26 cellular contexts compared by ENCODE assay signal in the genomic region with DNA sequence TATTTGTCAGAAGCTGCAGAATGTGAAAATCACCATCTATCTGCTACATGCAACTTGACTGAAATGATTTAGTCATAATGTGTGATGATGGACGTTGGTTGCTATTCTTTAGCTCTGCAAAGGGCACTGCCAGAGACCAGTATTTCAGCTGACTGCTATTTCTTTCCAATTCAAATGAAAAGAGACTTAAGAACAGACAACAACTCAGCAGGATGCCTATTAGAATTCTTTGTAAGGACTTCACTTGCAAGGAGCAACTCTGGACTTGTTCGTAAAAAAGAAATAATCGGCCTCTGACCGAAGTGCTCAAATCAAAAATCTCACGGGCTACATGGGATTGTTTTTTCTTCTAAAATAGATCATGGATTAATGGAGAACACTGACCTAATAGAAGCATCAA.
DNase-seq lines count a peak whose midpoint lies in the region; ATAC-seq, FAIRE-seq and TF ChIP-seq lines count a peak whose summit lies in the region.
"Had no signal": no experiment of that assay in that cellular context is flagged by ENCODE, and none has a peak within 500 bp of the region (broad histone marks: within the 10 kb centered on the region; RNA-seq: fewer than 3 reads in every experiment).

No MANE protein-coding gene starts in this region.

- H3K27ac ChIP-seq in H1 (ENCODE audit: low read depth, low read length) (no peak overlapping the region), right lobe of liver (no peak overlapping the region)
- H3K27ac ChIP-seq: hepatocyte, left lung, parathyroid adenoma, Peyer's patch had no signal

- POLR2A ChIA-PET in H1 (lab: Charles Lee; ENCODE audit: partially characterized antibody) = interaction anchor here (0.9 to 2.0 kb wide), 7 partner anchors 8 to 149 kb away, joined by 3 to 6 read pairs (median 4); no protein-coding TSS in a partner anchor

- TF ChIP-seq CTCF in H1 (IDR thresholded peaks at IDR 0.05; ENCODE audit: control extremely low read depth in 1 of 3, insufficient read depth in 1 of 3, low read depth in 1 of 3, low read length in 3 of 3) (no peak), right lobe of liver (IDR thresholded peaks at IDR 0.05) (no peak)

- H3K36me3 Mint-ChIP-seq in effector memory CD8-positive, alpha-beta T cell (ENCODE audit: insufficient read depth) = no peaks in the 10 kb centered on the region
- H3K36me3 Mint-ChIP-seq: activated naive CD8-positive, alpha-beta T cell treated with anti-CD3 and anti-CD28 coated beads for 36 hours had no signal

- H3K9me3 Mint-ChIP-seq in effector memory CD8-positive, alpha-beta T cell = peaks cover 5 to 17% of the 10 kb centered on the region in 2 donors
- H3K9me3 Mint-ChIP-seq: activated naive CD8-positive, alpha-beta T cell treated with anti-CD3 and anti-CD28 coated beads for 36 hours; activated T-helper 1 cell treated with anti-CD3 and anti-CD28 coated beads, Interleukin-12 subunit alpha, Interleukin-12 subunit beta, Interleukin-2, Interleukin-4 antibody, amounts not matched to agents 30 ng/mL and 10 ng/mL and 1 ng/mL, durations not matched to agents 14 hours and 24 hours and 36 hours had no signal

- H3K27me3 ChIP-seq in H1 (replicated peaks in 1 of 4; ENCODE audit: control insufficient read depth in 3 of 4, extremely low read depth in 1 of 4, insufficient read depth in 3 of 4, low read length in 3 of 4) (no peaks in the 10 kb centered on the region), skeletal muscle satellite cell (ENCODE audit: control insufficient read depth, insufficient read depth, low read length) (no peaks in the 10 kb centered on the region), right lobe of liver (no peaks in the 10 kb centered on the region)
- H3K27me3 ChIP-seq: left lung, Peyer's patch had no signal

- 0 out of 2 replicates have a peak overlapping the region, but pooled peaks have one; percentile 10 for H2BK20ac ChIP-seq in H1 (ENCODE audit: low read length)

- TF ChIP-seq POLR2A in H1 (IDR thresholded peaks at IDR 0.05; ENCODE audit: control extremely low read depth in 1 of 2, low read depth in 2 of 2, low read length in 2 of 2) (no peak), right lobe of liver (IDR thresholded peaks at IDR 0.05) (no peak)

- no peak overlapping the region for H3K14ac ChIP-seq in H1 (ENCODE audit: insufficient read length)

- no peak overlapping the region for H2BK12ac ChIP-seq in H1 (ENCODE audit: low read depth, low read length)

- H3K4me3 Mint-ChIP-seq in effector memory CD8-positive, alpha-beta T cell = no peak overlapping the region
- H3K4me3 Mint-ChIP-seq: activated naive CD8-positive, alpha-beta T cell treated with anti-CD3 and anti-CD28 coated beads for 36 hours; activated T-helper 1 cell treated with anti-CD3 and anti-CD28 coated beads, Interleukin-12 subunit alpha, Interleukin-12 subunit beta, Interleukin-2, Interleukin-4 antibody, amounts not matched to agents 30 ng/mL and 10 ng/mL and 1 ng/mL, durations not matched to agents 14 hours and 24 hours and 36 hours had no signal

- peaks cover 0 to 30% of the 10 kb centered on the region in 2 experiments; a peak in 3 of 4 replicates for H3K79me2 ChIP-seq in H1 (ENCODE audit: control insufficient read depth in 1 of 2, insufficient read depth in 2 of 2, low read length in 2 of 2)
- H3K79me2 ChIP-seq: hepatocyte, parathyroid adenoma had no signal

- FAIRE-seq in H1 (lab: Jason Lieb, UNC) = peak; percentile 89
- FAIRE-seq: bronchial epithelial cell, G401.6, GM12878 had no signal

- ATAC-seq in effector memory CD8-positive, alpha-beta T cell (replicated peaks) = no peak
- ATAC-seq in right lobe of liver = no peak
- ATAC-seq: activated CD4-positive, CD25-positive, alpha-beta regulatory T cell treated with anti-CD3 and anti-CD28 coated beads, Interleukin-2, amount 50 U/mL, for 24 hours; GM12878; left lung; SK-N-SH treated with all-trans-retinoic acid at 6 μM for 48 hours had no signal

- no peak overlapping the region for H2AK5ac ChIP-seq in H1 (ENCODE audit: low read depth, low read length)

- no peak overlapping the region for H2BK120ac ChIP-seq in H1 (replicated peaks; ENCODE audit: low read depth, low read length)

- intact Hi-C loops in right lobe of liver (cut with DNase I) = no loop called here

- H3K18ac ChIP-seq in H1 (ENCODE audit: extremely low read depth, low read length) = no peak overlapping the region; the same call in 1 of the 2 replicates

- H3K27me3 Mint-ChIP-seq in effector memory CD8-positive, alpha-beta T cell = no peaks in the 10 kb centered on the region
- H3K27me3 Mint-ChIP-seq: activated naive CD8-positive, alpha-beta T cell treated with anti-CD3 and anti-CD28 coated beads for 36 hours had no signal

- H3K56ac ChIP-seq in H1 (replicated peaks; ENCODE audit: insufficient read length, low read depth, low read length) = no peak overlapping the region

- peak overlapping the region; percentile 34 for H4K5ac ChIP-seq in H1 (ENCODE audit: insufficient read length, low read depth, low read length)

- H3K27ac Mint-ChIP-seq in effector memory CD8-positive, alpha-beta T cell = no peak overlapping the region
- H3K27ac Mint-ChIP-seq: activated naive CD8-positive, alpha-beta T cell treated with anti-CD3 and anti-CD28 coated beads for 36 hours; activated T-helper 1 cell treated with anti-CD3 and anti-CD28 coated beads, Interleukin-12 subunit alpha, Interleukin-12 subunit beta, Interleukin-2, Interleukin-4 antibody, amounts not matched to agents 30 ng/mL and 10 ng/mL and 1 ng/mL, durations not matched to agents 14 hours and 24 hours and 36 hours had no signal

- WGBS in H1 (ENCODE audit: extremely low coverage in 1 of 2, insufficient coverage in 1 of 2, insufficient read length in 1 of 2, insufficient replicate concordance in 2 of 2, low coverage in 1 of 2, low lambda C conversion rate in 2 of 2, missing lambda C conversion rate in 1 of 2), 2 experiments = 1% methylated on average over 5 of the region's 5 CpGs; no CpG with 5 or more reads in 1 of the 2 experiments
- WGBS in right lobe of liver (ENCODE audit: insufficient coverage, low coverage, low lambda C conversion rate, missing lambda C conversion rate) = 60% methylated on average over 5 of the region's 5 CpGs

- H3K4me1 Mint-ChIP-seq in effector memory CD8-positive, alpha-beta T cell (ENCODE audit: low read depth in 2 of 2) = no peaks in the 10 kb centered on the region
- H3K4me1 Mint-ChIP-seq: activated naive CD8-positive, alpha-beta T cell treated with anti-CD3 and anti-CD28 coated beads for 36 hours had no signal

- peak; percentile 70 for DNase-seq in NCI-H460 (ENCODE audit: extremely low read depth, low read depth)
- no peak for DNase-seq in H1 (ENCODE audit: low read depth in 1 of 2, low spot score in 2 of 2)
- DNase-seq in iPS-NIHi11 (ENCODE audit: low spot score) = peak; percentile 26
- no peak for DNase-seq in GM19238 (ENCODE audit: insufficient read length, low spot score)
- DNase-seq in effector memory CD8-positive, alpha-beta T cell = no peak
- no peak for DNase-seq in right lobe of liver
- DNase-seq: activated naive CD8-positive, alpha-beta T cell treated with anti-CD3 and anti-CD28 coated beads for 36 hours; Calu3; effector CD4-positive, alpha-beta T cell; left lung; NCI-H1417; NCI-H2171 treated with DMSO at 0.1 percent for 48 hours; NCI-H748 treated with DMSO at 0.1 percent for 48 hours; Peyer's patch; stimulated activated CD8-positive, alpha-beta memory T cell treated with anti-CD3 and anti-CD28 coated beads, Interleukin-4, amount 100 ng/mL, for 48 hours; T-helper 9 cell had no signal

- no peaks in the 10 kb centered on the region for H3K79me1 ChIP-seq in H1 (ENCODE audit: low read depth, low read length)

- no peak overlapping the region for H2AFZ ChIP-seq in H1 (ENCODE audit: low read length)
- H2AFZ ChIP-seq: hepatocyte, parathyroid adenoma had no signal

- no peak overlapping the region for H4K91ac ChIP-seq in H1 (replicated peaks; ENCODE audit: insufficient read length, low read length)

- H3K9me3 ChIP-seq in H1 (ENCODE audit: insufficient read depth in 2 of 2, low read depth in 1 of 2, low read length in 1 of 2) (no peaks in the 10 kb centered on the region), skeletal muscle satellite cell (replicated peaks; ENCODE audit: low read length) (no peaks in the 10 kb centered on the region), right lobe of liver (no peaks in the 10 kb centered on the region)
- H3K9me3 ChIP-seq: left lung, Peyer's patch had no signal

- H4K20me1 ChIP-seq in H1 (replicated peaks in 1 of 2; ENCODE audit: control insufficient read depth in 1 of 2, insufficient read depth in 2 of 2, low read length in 2 of 2) = no peaks in the 10 kb centered on the region

- H3K9ac ChIP-seq in H1 (replicated peaks in 1 of 4; ENCODE audit: extremely low read depth in 1 of 4, low read depth in 3 of 4, low read length in 3 of 4) (no peak overlapping the region), skeletal muscle satellite cell (ENCODE audit: low read depth, low read length) (peak overlapping the region; percentile 12)
- H3K9ac ChIP-seq: parathyroid adenoma had no signal

- H3K4me3 ChIP-seq in H1 (ENCODE audit: extremely low read depth in 1 of 4, insufficient read depth in 2 of 4, low read depth in 3 of 4, low read length in 4 of 4) (peak overlapping the region in 3 of 4 experiments; percentile 3 to 49 (median 26); a peak in 4 of 8 replicates), skeletal muscle satellite cell (ENCODE audit: low read length) (no peak overlapping the region), right lobe of liver (no peak overlapping the region)
- H3K4me3 ChIP-seq: GM12878, hepatocyte, left lung, Peyer's patch, skin epidermis had no signal

- peaks cover 0 to 6% (median 0%) of the 10 kb centered on the region in 4 experiments; a peak in 3 of 8 replicates for H3K36me3 ChIP-seq in H1 (ENCODE audit: control insufficient read depth in 2 of 4, insufficient read depth in 4 of 4, low read length in 3 of 4)
- H3K36me3 ChIP-seq in skeletal muscle satellite cell (ENCODE audit: insufficient read depth, low read length) = no peaks in the 10 kb centered on the region
- no peaks in the 10 kb centered on the region for H3K36me3 ChIP-seq in right lobe of liver
- H3K36me3 ChIP-seq: left lung, Peyer's patch had no signal

- TF ChIP-seq EP300 in H1 (IDR thresholded peaks at IDR 0.05; ENCODE audit: borderline replicate concordance in 1 of 2, low read depth in 2 of 2, low read length in 2 of 2) = no peak; a peak in 1 of 3 replicates

- no peak overlapping the region for H2BK15ac ChIP-seq in H1 (ENCODE audit: low read length)

- no peak for TF ChIP-seq RAD21 in H1 (IDR thresholded peaks at IDR 0.05 in 1 of 2, conservative IDR thresholded peaks at IDR 0.05 in 1 of 2; ENCODE audit: low read depth in 2 of 2, low read length in 2 of 2)

- H3K4me2 ChIP-seq in H1 (ENCODE audit: insufficient read depth in 1 of 2, low read depth in 2 of 2, low read length in 2 of 2) (peak overlapping the region; percentile 61 to 80), skeletal muscle satellite cell (ENCODE audit: low read length) (peak overlapping the region; percentile 37)
- H3K4me2 ChIP-seq: hepatocyte had no signal

- peaks cover 2% of the 10 kb centered on the region; the same call in 1 of the 2 replicates for H3K23me2 ChIP-seq in H1 (ENCODE audit: low read depth, low read length)

- CTCF ChIA-PET in H1 (lab: Charles Lee; ENCODE audit: partially characterized antibody) = interaction anchor here (0.6 to 3.4 kb wide), 6 partner anchors 12 to 197 kb away, joined by 3 to 21 read pairs (median 4); no protein-coding TSS in a partner anchor

- no peak overlapping the region for H4K8ac ChIP-seq in H1 (ENCODE audit: extremely low read depth, insufficient read depth, low read length)

- H3K4me1 ChIP-seq in H1 (replicated peaks in 1 of 4; ENCODE audit: control insufficient read depth in 3 of 4, insufficient read depth in 4 of 4, low read length in 3 of 4) (peaks cover 4 to 23% (median 14%) of the 10 kb centered on the region in 4 experiments; a peak in 6 of 7 replicates), skeletal muscle satellite cell (ENCODE audit: control insufficient read depth, insufficient read depth, low read length) (peaks cover 37% of the 10 kb centered on the region), right lobe of liver (no peaks in the 10 kb centered on the region)
- H3K4me1 ChIP-seq: left lung, parathyroid adenoma, Peyer's patch had no signal

- no peak overlapping the region for H2BK5ac ChIP-seq in H1 (ENCODE audit: low read depth, low read length)

- H3K23ac ChIP-seq in H1 (ENCODE audit: insufficient read length) = no peak overlapping the region

- no peak overlapping the region for H3K4ac ChIP-seq in H1 (replicated peaks; ENCODE audit: insufficient read length, low read depth, low read length)

Comparison
In these comparisons a context has a peak if more than half of its experiments do, and no peak if none do; other contexts are left out.
1. DNase-seq: peak in NCI-H460 (single experiment) and iPS-NIHi11 (single experiment); none in H1 (0 of 2), GM19238 (single experiment), effector memory CD8-positive, alpha-beta T cell (0 of 3) and right lobe of liver (0 of 3).
2. H3K4me3 ChIP-seq: peak in H1 (3 of 4); none in skeletal muscle satellite cell (single experiment) and right lobe of liver (0 of 3).